1 cellular context compared by ENCODE assay signal in the genomic region with DNA sequence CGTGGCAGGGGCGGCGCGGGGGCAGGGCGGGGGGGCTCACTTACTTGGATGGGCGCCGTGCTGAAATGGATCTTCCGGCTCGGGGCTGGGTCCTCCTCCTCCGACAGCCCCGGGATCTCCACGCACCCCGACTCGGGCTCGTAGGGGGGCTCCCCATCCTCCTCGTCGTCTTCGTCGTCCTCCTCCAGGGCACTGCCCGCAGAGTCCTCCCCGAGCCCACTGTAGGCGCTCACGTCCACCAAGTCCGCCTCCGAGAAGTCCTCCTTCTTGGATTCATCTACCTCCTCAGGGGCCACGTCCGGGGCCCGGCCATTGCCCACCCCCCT.
TF ChIP-seq lines count a peak whose summit lies in the region.

No MANE protein-coding gene starts in this region.

TF ChIP-seq in K562, 482 proteins besides CTCF, POLR2A, EP300 and RAD21:
- no peak for TF ChIP-seq GABPB1 (CRISPR knock-in tag; IDR thresholded peaks at IDR 0.05)
- TF ChIP-seq ZNF263 (CRISPR knock-in tag; IDR thresholded peaks at IDR 0.05; ENCODE audit: borderline replicate concordance): peak; percentile 83
- TF ChIP-seq, protein P1, sequence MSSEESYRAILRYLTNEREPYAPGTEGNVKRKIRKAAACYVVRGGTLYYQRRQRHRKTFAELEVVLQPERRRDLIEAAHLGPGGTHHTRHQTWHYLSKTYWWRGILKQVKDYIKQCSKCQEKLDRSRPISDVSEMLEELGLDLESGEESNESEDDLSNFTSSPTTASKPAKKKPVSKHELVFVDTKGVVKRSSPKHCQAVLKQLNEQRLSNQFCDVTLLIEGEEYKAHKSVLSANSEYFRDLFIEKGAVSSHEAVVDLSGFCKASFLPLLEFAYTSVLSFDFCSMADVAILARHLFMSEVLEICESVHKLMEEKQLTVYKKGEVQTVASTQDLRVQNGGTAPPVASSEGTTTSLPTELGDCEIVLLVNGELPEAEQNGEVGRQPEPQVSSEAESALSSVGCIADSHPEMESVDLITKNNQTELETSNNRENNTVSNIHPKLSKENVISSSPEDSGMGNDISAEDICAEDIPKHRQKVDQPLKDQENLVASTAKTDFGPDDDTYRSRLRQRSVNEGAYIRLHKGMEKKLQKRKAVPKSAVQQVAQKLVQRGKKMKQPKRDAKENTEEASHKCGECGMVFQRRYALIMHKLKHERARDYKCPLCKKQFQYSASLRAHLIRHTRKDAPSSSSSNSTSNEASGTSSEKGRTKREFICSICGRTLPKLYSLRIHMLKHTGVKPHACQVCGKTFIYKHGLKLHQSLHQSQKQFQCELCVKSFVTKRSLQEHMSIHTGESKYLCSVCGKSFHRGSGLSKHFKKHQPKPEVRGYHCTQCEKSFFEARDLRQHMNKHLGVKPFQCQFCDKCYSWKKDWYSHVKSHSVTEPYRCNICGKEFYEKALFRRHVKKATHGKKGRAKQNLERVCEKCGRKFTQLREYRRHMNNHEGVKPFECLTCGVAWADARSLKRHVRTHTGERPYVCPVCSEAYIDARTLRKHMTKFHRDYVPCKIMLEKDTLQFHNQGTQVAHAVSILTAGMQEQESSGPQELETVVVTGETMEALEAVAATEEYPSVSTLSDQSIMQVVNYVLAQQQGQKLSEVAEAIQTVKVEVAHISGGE (CRISPR knock-in tag; IDR thresholded peaks at IDR 0.05): peak in 1 of 3 experiments; percentile 10; a peak in 1 of 6 replicates
- TF ChIP-seq MXI1 (IDR thresholded peaks at IDR 0.05; ENCODE audit: low read depth, low read length): 0 out of 2 replicates have a peak, but pooled peaks have one; percentile 13
